ENCODE assay signal across 17 cellular contexts in genomic region chr3:116579843-116580242, GRCh38.
DNase-seq lines count a peak whose midpoint lies in the region; ATAC-seq, FAIRE-seq and TF ChIP-seq lines count a peak whose summit lies in the region.
"Had no signal": no experiment of that assay in that cellular context is flagged by ENCODE, and none has a peak within 500 bp of the region (broad histone marks: within the 10 kb centered on the region; RNA-seq: fewer than 3 reads in every experiment).

No MANE protein-coding gene starts in this region.

- no peak for FAIRE-seq in HepG2 (lab: Jason Lieb, UNC)
- no peak for FAIRE-seq in urothelium cell line (lab: Jason Lieb, UNC)
- FAIRE-seq: colon, GM19239 had no signal

- DNase-seq in HepG2 (ENCODE audit: low spot score) (peak; percentile 1), right lobe of liver (no peak), SK-MEL-5 (ENCODE audit: low read depth, low spot score) (peak; percentile 24), fibroblast of lung (ENCODE audit: low read depth in 2 of 2) (peak; percentile 10 to 31), urothelium cell line (ENCODE audit: low spot score) (peak; percentile 36), GF-D8 (lab: John Stamatoyannopoulos, UW) (no peak), hippocampal formation (lab: John Stamatoyannopoulos, UW) (no peak), NCI-H187 treated with DMSO at 0.1 percent for 48 hours (lab: John Stamatoyannopoulos, UW) (no peak)
- DNase-seq: activated CD4-positive, alpha-beta T cell treated with anti-CD3 and anti-CD28 coated beads for 36 hours; H9; left lung; occipital lobe had no signal

- H4K20me1 ChIP-seq in HepG2 (ENCODE audit: insufficient read depth, low read length) (no peaks in the 10 kb centered on the region), fibroblast of lung (ENCODE audit: control insufficient read depth, extremely low read depth, insufficient read depth, low read length) (no peaks in the 10 kb centered on the region)

- TF ChIP-seq EP300 in HepG2 (IDR thresholded peaks at IDR 0.05; ENCODE audit: low read depth in 2 of 2, low read length in 2 of 2) (no peak), HepG2 (CRISPR knock-in tag; IDR thresholded peaks at IDR 0.05; ENCODE audit: borderline replicate concordance) (no peak)

- H3K4me1 ChIP-seq in HepG2 (ENCODE audit: insufficient read depth, low read length) (no peaks in the 10 kb centered on the region), right lobe of liver (no peaks in the 10 kb centered on the region), fibroblast of lung (ENCODE audit: control insufficient read depth, extremely low read depth, insufficient read depth, low read length) (no peaks in the 10 kb centered on the region)
- H3K4me1 ChIP-seq: gastroesophageal sphincter, left lung, SJSA1, vagina had no signal

- POLR2A ChIA-PET in HepG2 (lab: Yijun Ruan, JAX), result no interaction called here

- BruUV-seq in HepG2 (replicated peaks; lab: Mats Ljungman, UMichigan), result no TSS peak

- WGBS in HepG2 (ENCODE audit: low lambda C conversion rate), result 0% methylated on average over 6 of the region's 6 CpGs
- WGBS in right lobe of liver (ENCODE audit: insufficient coverage, low coverage, low lambda C conversion rate, missing lambda C conversion rate), result 14% methylated on average over 6 of the region's 6 CpGs

- H2AFZ ChIP-seq in HepG2 (ENCODE audit: low read length) (no peak overlapping the region), fibroblast of lung (ENCODE audit: low read length) (no peak overlapping the region)

- no peak for TF ChIP-seq POLR2A in HepG2 (IDR thresholded peaks at IDR 0.05; ENCODE audit: insufficient read depth in 1 of 2, low read depth in 2 of 2, low read length in 2 of 2)
- TF ChIP-seq POLR2A in right lobe of liver (IDR thresholded peaks at IDR 0.05), result no peak

- no peak for TF ChIP-seq RAD21 in HepG2 (CRISPR knock-in tag; IDR thresholded peaks at IDR 0.05)

- H3K27me3 ChIP-seq in HepG2 (ENCODE audit: control insufficient read depth in 1 of 2, insufficient read depth in 2 of 2, low read length in 2 of 2) (no peaks in the 10 kb centered on the region), right lobe of liver (no peaks in the 10 kb centered on the region), fibroblast of lung (ENCODE audit: control insufficient read depth, insufficient read depth, low read length) (no peaks in the 10 kb centered on the region)
- H3K27me3 ChIP-seq: gastroesophageal sphincter, left lung, SJSA1, vagina had no signal

- H3K79me2 ChIP-seq in HepG2 (ENCODE audit: insufficient read depth, low read length) (no peaks in the 10 kb centered on the region), fibroblast of lung (ENCODE audit: control insufficient read depth, insufficient read depth, low read length) (no peaks in the 10 kb centered on the region)

- H3K4me3 ChIP-seq in HepG2 (replicated peaks in 1 of 3; ENCODE audit: insufficient read depth in 1 of 3, low read depth in 2 of 3, low read length in 3 of 3) (no peak overlapping the region), right lobe of liver (no peak overlapping the region), fibroblast of lung (replicated peaks in 1 of 4; ENCODE audit: control extremely low read depth in 1 of 4, insufficient read depth in 1 of 4, low read depth in 3 of 4, low read length in 4 of 4) (no peak overlapping the region)
- H3K4me3 ChIP-seq: gastroesophageal sphincter, left lung, SJSA1, vagina had no signal

- H3K36me3 ChIP-seq in HepG2 (replicated peaks in 1 of 2; ENCODE audit: control insufficient read depth in 1 of 2, insufficient read depth in 2 of 2, low read length in 2 of 2) (no peaks in the 10 kb centered on the region), right lobe of liver (no peaks in the 10 kb centered on the region), fibroblast of lung (ENCODE audit: control insufficient read depth, insufficient read depth, low read length) (no peaks in the 10 kb centered on the region)
- H3K36me3 ChIP-seq: gastroesophageal sphincter, left lung, SJSA1, vagina had no signal

- no peak overlapping the region for H3K27ac ChIP-seq in HepG2 (ENCODE audit: extremely low read length, insufficient read depth, low read length)
- H3K27ac ChIP-seq in right lobe of liver, result no peak overlapping the region
- no peak overlapping the region for H3K27ac ChIP-seq in fibroblast of lung (ENCODE audit: insufficient read depth, low read length)
- H3K27ac ChIP-seq: gastroesophageal sphincter, left lung, SJSA1, vagina had no signal

- in situ Hi-C loops in HepG2 (cut with HindIII; ENCODE audit: extremely low pct_ligation_motif_present, low pct_unique_long_range_greater_than_20kb) (no loop called here), SK-MEL-5 (cut with HindIII; ENCODE audit: low pct_unique_long_range_greater_than_20kb, low sequenced_read_pairs) (no loop called here)

- ATAC-seq in HepG2 (no peak), right lobe of liver (no peak)
- ATAC-seq: activated CD4-positive, alpha-beta T cell treated with anti-CD3 and anti-CD28 coated beads for 36 hours; gastroesophageal sphincter; left lung had no signal

- H3K9me3 ChIP-seq in HepG2 (ENCODE audit: low read length) (no peaks in the 10 kb centered on the region; the same call in 1 of the 2 replicates), right lobe of liver (no peaks in the 10 kb centered on the region), fibroblast of lung (ENCODE audit: control insufficient read depth, insufficient read depth, low read depth, low read length) (no peaks in the 10 kb centered on the region)
- H3K9me3 ChIP-seq: gastroesophageal sphincter, left lung, SJSA1, vagina had no signal

- intact Hi-C loops in HepG2 (cut with micrococcal nuclease; ENCODE audit: unreplicated experiment) (no loop called here), right lobe of liver (cut with DNase I) (no loop called here)

- H3K4me2 ChIP-seq in HepG2 (ENCODE audit: low read depth, low read length) (no peak overlapping the region), fibroblast of lung (ENCODE audit: extremely low read depth, insufficient read depth, low read length) (no peak overlapping the region)

- no peak for TF ChIP-seq CTCF in HepG2 (CRISPR knock-in tag; IDR thresholded peaks at IDR 0.05)
- TF ChIP-seq CTCF in right lobe of liver (IDR thresholded peaks at IDR 0.05), result no peak
- no peak for TF ChIP-seq CTCF in fibroblast of lung (conservative IDR thresholded peaks at IDR 0.05 in 1 of 2, IDR thresholded peaks at IDR 0.05 in 1 of 2; ENCODE audit: low read depth in 1 of 2, low read length in 2 of 2)

- no peak overlapping the region for H3K9ac ChIP-seq in HepG2 (ENCODE audit: insufficient read depth, low read depth, low read length)
- no peak overlapping the region for H3K9ac ChIP-seq in fibroblast of lung (ENCODE audit: insufficient read depth, low read length)

- CTCF ChIA-PET in HepG2 (lab: Yijun Ruan, JAX; ENCODE audit: low intra/inter-chr PET ratio, low total read pairs), result no interaction called here

TF ChIP-seq in HepG2, 621 proteins besides CTCF, POLR2A, EP300 and RAD21 (continues in another document):
- TF ChIP-seq REST (IDR thresholded peaks at IDR 0.05; ENCODE audit: borderline replicate concordance in 1 of 2, low read depth in 1 of 2, low read length in 2 of 2) (peak; percentile 48 to 94), EHMT2 (IDR thresholded peaks at IDR 0.05; ENCODE audit: borderline replicate concordance, low read depth, low read length) (peak; percentile 66; the same call in 1 of the 2 replicates), MLXIP (CRISPR knock-in tag; IDR thresholded peaks at IDR 0.05; ENCODE audit: borderline replicate concordance) (no peak), MIXL1 (CRISPR knock-in tag; IDR thresholded peaks at IDR 0.05) (0 out of 2 replicates have a peak, but pooled peaks have one; percentile 15), ZNF296 (CRISPR knock-in tag; conservative IDR thresholded peaks at IDR 0.05) (no peak)

Comparison
In these comparisons a context has a peak if more than half of its experiments do, and no peak if none do; other contexts are left out.
1. DNase-seq: peak in HepG2 (single experiment), SK-MEL-5 (single experiment), fibroblast of lung (2 of 2) and urothelium cell line (single experiment); none in right lobe of liver (0 of 3), GF-D8 (single experiment), hippocampal formation (0 of 2) and NCI-H187 treated with DMSO at 0.1 percent for 48 hours (single experiment).